ENCODE assay signal across 8 cellular contexts in the genomic region with DNA sequence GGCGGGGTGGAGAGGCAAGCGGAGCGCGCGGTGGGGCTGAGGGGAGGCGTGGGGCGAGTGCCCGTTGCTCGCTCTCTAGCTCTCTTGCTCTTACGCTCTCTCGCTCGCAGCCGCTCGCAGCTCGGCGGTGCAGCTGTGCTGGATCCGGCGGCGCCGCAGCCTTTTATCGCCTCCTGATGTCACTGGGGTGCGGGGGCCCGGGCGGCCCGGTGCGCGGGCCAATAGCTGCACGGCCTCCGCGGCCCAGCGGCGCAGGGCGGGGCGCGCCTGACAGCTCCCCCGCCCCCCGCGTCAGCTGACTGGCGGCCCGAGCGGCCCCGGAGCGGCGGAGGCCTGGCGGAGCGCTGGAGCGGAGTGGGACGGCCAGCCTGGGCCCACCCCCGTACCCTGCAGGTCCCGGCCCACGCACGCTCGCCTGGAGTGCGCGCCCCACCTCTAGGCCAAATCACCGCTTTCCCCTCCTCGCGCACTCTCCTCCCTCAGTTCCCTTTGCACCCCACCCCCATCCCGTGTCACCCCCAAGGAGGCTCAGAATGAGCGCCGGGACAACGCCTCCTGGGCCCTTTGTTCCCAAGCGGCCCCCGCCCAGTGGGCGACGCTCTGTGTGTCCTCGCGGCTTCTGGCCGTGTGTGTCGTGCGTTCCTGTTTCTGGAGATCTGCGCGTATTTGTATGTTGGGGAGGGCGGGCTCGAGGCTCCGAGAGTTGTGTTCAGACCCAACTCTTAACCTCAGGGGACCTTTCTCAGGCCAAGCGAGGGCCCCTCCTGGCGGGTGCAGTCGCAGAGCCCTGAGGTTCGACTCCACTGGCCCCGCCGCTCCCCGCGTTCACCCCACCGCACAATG. TPM values are rescaled to one million over a fixed set of nuclear protein-coding genes. Genes with fewer than 3 reads are reported as not detected.
DNase-seq lines count a peak whose midpoint lies in the region; ATAC-seq and TF ChIP-seq lines count a peak whose summit lies in the region.

Gene MAFB, minus strand, starts transcription at position 137 of the 843 bp plus-strand sequence. CDS start 386 bp downstream, outside the sequence.

- 0 to 1% methylated on average over 27 to 85 of the region's 85 CpGs for WGBS in body of pancreas, 2 donors

- DNase-seq in body of pancreas = peak; percentile 91 to 95 (median 94)
- DNase-seq in hypothalamus (lab: John Stamatoyannopoulos, UW) = peak; percentile 71 to 98 (median 91)
- peak; percentile 79 for DNase-seq in pulmonary artery endothelial cell (ENCODE audit: low read depth, low spot score)

- peak; percentile 57 for ATAC-seq in GM18498 (IDR thresholded peaks at IDR 0.05; ENCODE audit: unreplicated experiment)
- ATAC-seq in HG03439 (IDR thresholded peaks at IDR 0.05; ENCODE audit: unreplicated experiment) = peak; percentile 52
- ATAC-seq in body of pancreas = peak; percentile 85
- ATAC-seq in GM21576 (IDR thresholded peaks at IDR 0.05; ENCODE audit: unreplicated experiment) = no peak

- no peaks in the 10 kb centered on the region for H3K79me2 ChIP-seq in ACC112 (ENCODE audit: control insufficient read depth, insufficient read depth, low read length, unreplicated experiment)
- H3K79me2 ChIP-seq in OCI-LY1 (ENCODE audit: insufficient read depth, low read length) = no peaks in the 10 kb centered on the region

- H3K36me3 ChIP-seq in ACC112 (ENCODE audit: insufficient read depth, low read length) (no peaks in the 10 kb centered on the region), OCI-LY1 (ENCODE audit: insufficient read depth, low read length) (no peaks in the 10 kb centered on the region), body of pancreas (replicated peaks in 1 of 2; ENCODE audit: insufficient read depth in 1 of 2, low read depth in 2 of 2) (no peaks in the 10 kb centered on the region)

- TF ChIP-seq POLR2A in body of pancreas (IDR thresholded peaks at IDR 0.05) = peak; percentile 97 to 99 (median 99)

- no peak for TF ChIP-seq CTCF in OCI-LY1 (IDR thresholded peaks at IDR 0.05; ENCODE audit: low read length)
- TF ChIP-seq CTCF in body of pancreas (IDR thresholded peaks at IDR 0.05) = peak in 1 of 7 experiments; percentile 10

- intact Hi-C loops in body of pancreas (cut with DNase I) = no loop called here

- H3K4me2 ChIP-seq in OCI-LY1 (ENCODE audit: low read length) = peak within 1 kb of the TSS; percentile 84

- no peaks in the 10 kb centered on the region for H3F3A ChIP-seq in OCI-LY1 (ENCODE audit: insufficient read depth, low read length)

- H3K9me3 ChIP-seq in OCI-LY1 (ENCODE audit: low read length) = no peaks in the 10 kb centered on the region
- H3K9me3 ChIP-seq in body of pancreas = no peaks in the 10 kb centered on the region

- H2AFZ ChIP-seq in ACC112 (ENCODE audit: low read length, unreplicated experiment) (peak within 1 kb of the TSS; percentile 71), OCI-LY1 (ENCODE audit: low read length) (no peak within 1 kb of the TSS)

- H3K4me3 ChIP-seq in ACC112 (ENCODE audit: low read depth, low read length) = peak within 1 kb of the TSS; percentile 79
- peak within 1 kb of the TSS; percentile 65 for H3K4me3 ChIP-seq in OCI-LY1 (ENCODE audit: low read depth, low read length, poor library complexity, severe bottlenecking)
- H3K4me3 ChIP-seq in body of pancreas = peak within 1 kb of the TSS; percentile 1 to 20

- peaks cover 71% of the 10 kb centered on the region for H3K27me3 ChIP-seq in ACC112 (ENCODE audit: insufficient read depth, low read length)
- H3K27me3 ChIP-seq in OCI-LY1 (ENCODE audit: insufficient read depth, low read length) = no peaks in the 10 kb centered on the region; the same call in 1 of the 2 replicates
- H3K27me3 ChIP-seq in body of pancreas = peaks cover 0 to 24% of the 10 kb centered on the region in 2 donors

- H3K27ac ChIP-seq in ACC112 (ENCODE audit: low read depth, low read length) = peak within 1 kb of the TSS; percentile 15; the same call in 1 of the 2 replicates
- no peak within 1 kb of the TSS for H3K27ac ChIP-seq in OCI-LY1 (ENCODE audit: low read depth, low read length, poor library complexity, severe bottlenecking)
- peak within 1 kb of the TSS; percentile 85 to 97 (median 94) for H3K27ac ChIP-seq in body of pancreas

- H3K4me1 ChIP-seq in ACC112 (ENCODE audit: control insufficient read depth, insufficient read depth, low read length, unreplicated experiment) (no peaks in the 10 kb centered on the region), OCI-LY1 (ENCODE audit: insufficient read depth, low read length, severe bottlenecking) (peaks cover 6% of the 10 kb centered on the region), body of pancreas (peaks cover 24% of the 10 kb centered on the region)

- no peaks in the 10 kb centered on the region for H3K9me2 ChIP-seq in OCI-LY1 (ENCODE audit: low read depth, low read length)

- peak within 1 kb of the TSS; percentile 58; the same call in 1 of the 2 replicates for H3K9ac ChIP-seq in OCI-LY1 (ENCODE audit: low read length)

- H4K20me1 ChIP-seq in OCI-LY1 (ENCODE audit: insufficient read depth, low read length) = no peaks in the 10 kb centered on the region

RNA-seq across cellular contexts. Expression of gene MAFB, which starts in this region (rescaled TPM):
- total RNA-seq in body of pancreas (10 to 100 TPM; 21.1 to 22.1 TPM), pulmonary artery endothelial cell (0.46 and 0.85 TPM in 2 replicates)

Comparison
In these comparisons a context has a peak if more than half of its experiments do, and no peak if none do; other contexts are left out.
1. RNA of gene MAFB (total RNA-seq): 21.1 to 22.1 TPM in body of pancreas; 0.46 to 0.85 TPM in pulmonary artery endothelial cell; every median in the first group is over 10 times any median in the second.
2. Peak in DNase-seq in pulmonary artery endothelial cell; RNA of the gene not detected or under 1 TPM.
3. H3K4me3 ChIP-seq: peak in every context shown above with its lines; median percentile 79 in ACC112; 65 in OCI-LY1; 10 in body of pancreas.
4. Peak in every context shown above with its lines, with median percentiles within 50 percentile points of each other: DNase-seq.